ENCODE assay signal across 1 cellular context in the genomic region with DNA sequence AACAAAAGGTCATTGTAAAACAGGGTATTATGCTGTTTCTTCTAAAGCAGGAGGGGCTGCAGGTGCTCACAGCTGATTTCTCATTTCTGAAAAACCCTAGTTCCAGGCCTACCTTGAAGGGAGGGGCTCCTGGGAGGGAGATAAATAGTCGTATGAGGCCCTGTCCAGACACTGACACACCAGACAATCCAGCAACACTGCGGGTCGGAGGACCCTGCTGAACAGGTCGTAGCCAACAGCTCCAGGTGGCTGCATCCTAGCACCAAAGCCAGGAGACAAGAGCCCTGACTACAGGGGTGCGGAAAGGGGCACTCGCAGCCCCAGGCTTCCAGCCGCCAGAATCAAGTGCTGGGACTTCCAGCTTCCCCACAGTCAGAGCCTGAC.
TF ChIP-seq lines count a peak whose summit lies in the region.

No MANE protein-coding gene starts in this region.

TF ChIP-seq in WTC11, 78 proteins besides CTCF, POLR2A, EP300 and RAD21 (continued from another document):
- TF ChIP-seq AR (CRISPR knock-in tag; IDR thresholded peaks at IDR 0.05): no peak
- no peak for TF ChIP-seq MLX (CRISPR knock-in tag; IDR thresholded peaks at IDR 0.05)
- no peak for TF ChIP-seq ELF4 (CRISPR knock-in tag; IDR thresholded peaks at IDR 0.05; ENCODE audit: low read depth)
- TF ChIP-seq JUN (CRISPR knock-in tag; IDR thresholded peaks at IDR 0.05): no peak
- no peak for TF ChIP-seq GABPB1 (CRISPR knock-in tag; IDR thresholded peaks at IDR 0.05)
TF ChIP-seq in WTC11: peak in this region for 0.
